ENCODE assay signal across 1 cellular context in genomic region chr7:74579800-74580685, GRCh38.
A peak's percentile ranks its signal among the peaks of the same experiment; 100 is the strongest.
TF ChIP-seq lines count a peak whose summit lies in the region.

No MANE protein-coding gene starts in this region.

TF ChIP-seq in HepG2, 621 proteins besides CTCF, POLR2A, EP300 and RAD21 (continued from another document and continues in another):
- peak; percentile 79 for TF ChIP-seq ZFP91 (CRISPR knock-in tag; IDR thresholded peaks at IDR 0.05; ENCODE audit: borderline replicate concordance)
- TF ChIP-seq ZNF484 (CRISPR knock-in tag; IDR thresholded peaks at IDR 0.05; ENCODE audit: borderline replicate concordance, low read depth) = no peak
- 0 out of 2 replicates have a peak, but pooled peaks have one; percentile 39 for TF ChIP-seq HOXD1 (CRISPR knock-in tag; IDR thresholded peaks at IDR 0.05)
- no peak for TF ChIP-seq ZBTB21 (CRISPR knock-in tag; IDR thresholded peaks at IDR 0.05)
- TF ChIP-seq ZNF276 (CRISPR knock-in tag; IDR thresholded peaks at IDR 0.05; ENCODE audit: low read depth) = no peak
- no peak for TF ChIP-seq HNRNPH1 (optimal IDR thresholded peaks at IDR 0.05; ENCODE audit: low read depth, low read length)
- TF ChIP-seq DZIP1 (CRISPR knock-in tag; IDR thresholded peaks at IDR 0.05) = peak; percentile 36; the same call in 1 of the 2 replicates
- peak; percentile 83 for TF ChIP-seq ZNF770 (CRISPR knock-in tag; IDR thresholded peaks at IDR 0.05)
- no peak for TF ChIP-seq SCMH1 (CRISPR knock-in tag; IDR thresholded peaks at IDR 0.05; ENCODE audit: borderline replicate concordance)
- no peak for TF ChIP-seq RFX3 (CRISPR knock-in tag; IDR thresholded peaks at IDR 0.05)
- no peak for TF ChIP-seq MYNN (CRISPR knock-in tag; IDR thresholded peaks at IDR 0.05; ENCODE audit: low read depth)
- peak; percentile 62; the same call in 1 of the 2 replicates for TF ChIP-seq ELF4 (CRISPR knock-in tag; IDR thresholded peaks at IDR 0.05; ENCODE audit: borderline replicate concordance)
- peak; percentile 26 for TF ChIP-seq DRAP1 (CRISPR knock-in tag; IDR thresholded peaks at IDR 0.05)
- no peak for TF ChIP-seq ZBTB39 (CRISPR knock-in tag; IDR thresholded peaks at IDR 0.05)
- TF ChIP-seq MIER2 (CRISPR knock-in tag; IDR thresholded peaks at IDR 0.05) = no peak
- TF ChIP-seq ZFP36 (IDR thresholded peaks at IDR 0.05; ENCODE audit: borderline replicate concordance, low read depth, low read length, partially characterized antibody) = no peak
- TF ChIP-seq MXI1 (IDR thresholded peaks at IDR 0.05; ENCODE audit: borderline replicate concordance, low read depth, low read length) = peak; percentile 65; the same call in 1 of the 3 replicates
- TF ChIP-seq KLF16 (CRISPR knock-in tag; IDR thresholded peaks at IDR 0.05) = no peak; a peak in 1 of 4 replicates
- peak; percentile 48 for TF ChIP-seq ZBTB33 (CRISPR knock-in tag; IDR thresholded peaks at IDR 0.05)
- peak; percentile 72; the same call in 1 of the 2 replicates for TF ChIP-seq KLF12 (CRISPR knock-in tag; IDR thresholded peaks at IDR 0.05; ENCODE audit: borderline replicate concordance)
- no peak for TF ChIP-seq ZKSCAN8 (CRISPR knock-in tag; IDR thresholded peaks at IDR 0.05; ENCODE audit: borderline replicate concordance)
- no peak for TF ChIP-seq MATR3 (CRISPR knock-in tag; IDR thresholded peaks at IDR 0.05)
- TF ChIP-seq TEAD2 (CRISPR knock-in tag; IDR thresholded peaks at IDR 0.05) = 0 out of 2 replicates have a peak, but pooled peaks have one; percentile 65
- TF ChIP-seq KLF9 (CRISPR knock-in tag; IDR thresholded peaks at IDR 0.05; ENCODE audit: low read depth) = no peak
- TF ChIP-seq MTA3 (CRISPR knock-in tag; IDR thresholded peaks at IDR 0.05) = no peak
- peak; percentile 35; the same call in 1 of the 2 replicates for TF ChIP-seq SKIL (CRISPR knock-in tag; IDR thresholded peaks at IDR 0.05; ENCODE audit: borderline replicate concordance)
- no peak for TF ChIP-seq ATM (IDR thresholded peaks at IDR 0.05; ENCODE audit: borderline replicate concordance)
- TF ChIP-seq YEATS2 (CRISPR knock-in tag; IDR thresholded peaks at IDR 0.05; ENCODE audit: borderline replicate concordance) = 0 out of 2 replicates have a peak, but pooled peaks have one; percentile 37
- TF ChIP-seq ZFYVE20 (CRISPR knock-in tag; IDR thresholded peaks at IDR 0.05; ENCODE audit: borderline replicate concordance, low read depth) = no peak
- peak; percentile 77 for TF ChIP-seq ZBTB38 (CRISPR knock-in tag; IDR thresholded peaks at IDR 0.05)
- no peak for TF ChIP-seq MXD4 (CRISPR knock-in tag; IDR thresholded peaks at IDR 0.05)
- TF ChIP-seq ATF7 (IDR thresholded peaks at IDR 0.05) = no peak
- TF ChIP-seq ATF7 (CRISPR knock-in tag; IDR thresholded peaks at IDR 0.05) = peak; percentile 84
- peak; percentile 45 for TF ChIP-seq NFKB2 (CRISPR knock-in tag; IDR thresholded peaks at IDR 0.05; ENCODE audit: borderline replicate concordance)
